8 cellular contexts compared by ENCODE assay signal in genomic region chr13:26052136-26052736, GRCh38. TPM values are rescaled to one million over a fixed set of nuclear protein-coding genes. Genes with fewer than 3 reads are reported as not detected.
A peak's percentile ranks its signal among the peaks of the same experiment; 100 is the strongest.
DNase-seq lines count a peak whose midpoint lies in the region; ATAC-seq, FAIRE-seq and TF ChIP-seq lines count a peak whose summit lies in the region.

No MANE protein-coding gene starts in this region.

- no peaks in the 10 kb centered on the region for H3K4me1 ChIP-seq in HEK293 (ENCODE audit: control insufficient read depth, insufficient read depth, low read length)

- peaks cover 0 to 3% of the 10 kb centered on the region in 2 experiments; a peak in 1 of 3 replicates for H3K36me3 ChIP-seq in HEK293 (ENCODE audit: control insufficient read depth in 2 of 2, insufficient read depth in 1 of 2, low read length in 2 of 2)

- POLR2A ChIA-PET in HEK293 (lab: Yijun Ruan, JAX) = interaction anchor here (0.6 to 1.6 kb wide), 3 partner anchors 16 to 444 kb away, joined by 4 to 7 read pairs (median 5); no protein-coding TSS in a partner anchor

- TF ChIP-seq CTCF in HEK293 (tag by site-specific recombination; IDR thresholded peaks at IDR 0.05) (no peak), fibroblast of villous mesenchyme (IDR thresholded peaks at IDR 0.05; ENCODE audit: insufficient read depth, low read depth, low read length) (no peak), D721Med (IDR thresholded peaks at IDR 0.05; ENCODE audit: insufficient read depth, missing control alignments) (no peak)

- H3K27ac ChIP-seq in HEK293 (ENCODE audit: extremely low read depth, low read depth, low read length) = no peak overlapping the region; the same call in 1 of the 2 replicates

- no peak for ATAC-seq in HG02610 (IDR thresholded peaks at IDR 0.05; ENCODE audit: unreplicated experiment)
- ATAC-seq in GM18520 (IDR thresholded peaks at IDR 0.05; ENCODE audit: unreplicated experiment) = no peak

- DNase-seq in SK-N-DZ (ENCODE audit: low spot score) (peak; percentile 43), fibroblast of villous mesenchyme (ENCODE audit: low read depth) (no peak), skeletal muscle cell (ENCODE audit: low read depth) (no peak), D721Med (ENCODE audit: insufficient read length, low spot score) (no peak)
- no peak for DNase-seq in activated CD4-positive, alpha-beta T cell treated with anti-CD3 and anti-CD28 coated beads, Interleukin-2, amount 50 U/mL, for 48 hours

- H3K4me3 ChIP-seq in HEK293 (ENCODE audit: low read depth, low read length) (peak overlapping the region; percentile 17; the same call in 1 of the 2 replicates), fibroblast of villous mesenchyme (ENCODE audit: low read depth, low read length) (peak overlapping the region; percentile 9), skeletal muscle cell (ENCODE audit: low read depth, low read length) (peak overlapping the region; percentile 58)

- FAIRE-seq in D721Med (lab: Jason Lieb, UNC) = no peak

- CTCF ChIA-PET in HEK293 (lab: Yijun Ruan, JAX) = no interaction called here

- H3K9me3 ChIP-seq in HEK293 (ENCODE audit: control insufficient read depth, insufficient read depth, low read depth, low read length) = no peaks in the 10 kb centered on the region

TF ChIP-seq in HEK293, 187 proteins besides CTCF, POLR2A, EP300 and RAD21 (continues in another document):
- TF ChIP-seq HOXA7 (CRISPR knock-in tag; IDR thresholded peaks at IDR 0.05; ENCODE audit: borderline replicate concordance) = no peak
- TF ChIP-seq MZF1 (tag by site-specific recombination; IDR thresholded peaks at IDR 0.05; ENCODE audit: borderline replicate concordance) = no peak
- no peak for TF ChIP-seq ZNF501 (tag by site-specific recombination; IDR thresholded peaks at IDR 0.05)
- no peak for TF ChIP-seq ZNF473 (tag by site-specific recombination; IDR thresholded peaks at IDR 0.05)
- no peak for TF ChIP-seq ZFP69B (tag by site-specific recombination; IDR thresholded peaks at IDR 0.05)
- peak; percentile 88 for TF ChIP-seq ZBTB8A (tag by site-specific recombination; IDR thresholded peaks at IDR 0.05)
- TF ChIP-seq ZFP41 (tag by site-specific recombination; IDR thresholded peaks at IDR 0.05; ENCODE audit: borderline replicate concordance) = no peak
- no peak for TF ChIP-seq ELK4 (IDR thresholded peaks at IDR 0.05; ENCODE audit: borderline replicate concordance, low read depth, low read length)
- TF ChIP-seq ZSCAN23 (tag by site-specific recombination; IDR thresholded peaks at IDR 0.05) = no peak
- TF ChIP-seq SP3 (tag by site-specific recombination; IDR thresholded peaks at IDR 0.05) = 0 out of 2 replicates have a peak, but pooled peaks have one; percentile 32
- no peak for TF ChIP-seq ZSCAN5A (tag by site-specific recombination; IDR thresholded peaks at IDR 0.05)
- TF ChIP-seq ZNF280D (tag by site-specific recombination; IDR thresholded peaks at IDR 0.05) = no peak
- peak; percentile 95 for TF ChIP-seq ZBTB17 (tag by site-specific recombination; IDR thresholded peaks at IDR 0.05)
- TF ChIP-seq ZNF174 (tag by site-specific recombination; IDR thresholded peaks at IDR 0.05) = no peak
- no peak for TF ChIP-seq GFI1B (tag by site-specific recombination; IDR thresholded peaks at IDR 0.05)
- no peak for TF ChIP-seq ZNF639 (tag by site-specific recombination; IDR thresholded peaks at IDR 0.05)
- TF ChIP-seq ZEB2 (tag by site-specific recombination; IDR thresholded peaks at IDR 0.05) = no peak
- no peak for TF ChIP-seq ZNF23 (tag by site-specific recombination; IDR thresholded peaks at IDR 0.05; ENCODE audit: borderline replicate concordance)
- TF ChIP-seq ZNF248 (tag by site-specific recombination; IDR thresholded peaks at IDR 0.05) = no peak
- peak; percentile 64 for TF ChIP-seq PRDM1 (tag by site-specific recombination; IDR thresholded peaks at IDR 0.05)
- no peak for TF ChIP-seq ZNF280C (tag by site-specific recombination; IDR thresholded peaks at IDR 0.05)
- TF ChIP-seq ZNF776 (tag by site-specific recombination; IDR thresholded peaks at IDR 0.05; ENCODE audit: borderline replicate concordance) = no peak

RNA-seq across cellular contexts. Expression of gene SHISA2, which starts 0.4 kb away (rescaled TPM):
- polyA plus RNA-seq in SK-N-DZ (2014; cell fraction: cytosol; rRNA removed) = 6.9 and 11.4 TPM in 2 replicates
- polyA plus RNA-seq in SK-N-DZ (2014; cell fraction: nucleus; rRNA removed) = 4.1 and 6.1 TPM in 2 replicates
- total RNA-seq in fibroblast of villous mesenchyme = 0.32 TPM in 1 of 2 replicates, not detected in the other
